In the genomic region with DNA sequence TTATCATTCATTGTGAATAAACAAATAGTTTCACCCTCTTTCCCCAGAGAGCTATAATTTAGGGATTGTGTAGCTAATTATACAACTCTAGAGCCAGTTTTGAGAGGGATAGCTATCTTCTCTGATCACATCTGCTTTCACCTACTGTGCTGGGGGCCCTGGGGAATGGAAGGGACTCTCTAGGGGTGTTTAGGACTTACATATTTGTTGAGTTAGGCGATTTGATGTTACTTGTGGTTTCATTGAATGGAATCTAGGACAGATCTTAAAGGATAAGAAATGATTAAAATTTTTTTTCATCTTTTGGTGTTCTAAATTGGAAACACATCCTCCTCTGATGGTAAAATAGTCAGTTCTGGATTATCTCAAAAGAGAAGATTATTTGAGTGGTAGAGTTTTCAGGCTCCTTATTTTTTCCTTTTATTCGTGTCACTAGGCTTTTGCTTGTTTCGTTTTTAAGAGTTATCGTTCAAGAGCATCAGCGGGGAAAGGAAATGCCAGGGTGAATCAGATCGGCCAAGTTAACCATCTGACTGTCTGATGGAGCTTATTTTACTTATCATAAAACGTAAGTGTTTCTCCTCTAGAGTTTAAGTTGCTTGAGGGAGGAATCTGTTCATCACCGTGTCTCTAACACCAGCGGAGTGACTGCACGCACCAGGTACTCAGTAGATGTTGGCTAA, we compare ENCODE assay signal across 1 cellular context.
TF ChIP-seq lines count a peak whose summit lies in the region.

No MANE protein-coding gene starts in this region.

TF ChIP-seq in SK-N-SH, 30 proteins besides CTCF, POLR2A, EP300 and RAD21 (continued from another document):
- TF ChIP-seq, protein P1, sequence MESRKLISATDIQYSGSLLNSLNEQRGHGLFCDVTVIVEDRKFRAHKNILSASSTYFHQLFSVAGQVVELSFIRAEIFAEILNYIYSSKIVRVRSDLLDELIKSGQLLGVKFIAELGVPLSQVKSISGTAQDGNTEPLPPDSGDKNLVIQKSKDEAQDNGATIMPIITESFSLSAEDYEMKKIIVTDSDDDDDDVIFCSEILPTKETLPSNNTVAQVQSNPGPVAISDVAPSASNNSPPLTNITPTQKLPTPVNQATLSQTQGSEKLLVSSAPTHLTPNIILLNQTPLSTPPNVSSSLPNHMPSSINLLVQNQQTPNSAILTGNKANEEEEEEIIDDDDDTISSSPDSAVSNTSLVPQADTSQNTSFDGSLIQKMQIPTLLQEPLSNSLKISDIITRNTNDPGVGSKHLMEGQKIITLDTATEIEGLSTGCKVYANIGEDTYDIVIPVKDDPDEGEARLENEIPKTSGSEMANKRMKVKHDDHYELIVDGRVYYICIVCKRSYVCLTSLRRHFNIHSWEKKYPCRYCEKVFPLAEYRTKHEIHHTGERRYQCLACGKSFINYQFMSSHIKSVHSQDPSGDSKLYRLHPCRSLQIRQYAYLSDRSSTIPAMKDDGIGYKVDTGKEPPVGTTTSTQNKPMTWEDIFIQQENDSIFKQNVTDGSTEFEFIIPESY (IDR thresholded peaks at IDR 0.05; ENCODE audit: borderline replicate concordance, low read depth): no peak
- TF ChIP-seq, protein P2, sequence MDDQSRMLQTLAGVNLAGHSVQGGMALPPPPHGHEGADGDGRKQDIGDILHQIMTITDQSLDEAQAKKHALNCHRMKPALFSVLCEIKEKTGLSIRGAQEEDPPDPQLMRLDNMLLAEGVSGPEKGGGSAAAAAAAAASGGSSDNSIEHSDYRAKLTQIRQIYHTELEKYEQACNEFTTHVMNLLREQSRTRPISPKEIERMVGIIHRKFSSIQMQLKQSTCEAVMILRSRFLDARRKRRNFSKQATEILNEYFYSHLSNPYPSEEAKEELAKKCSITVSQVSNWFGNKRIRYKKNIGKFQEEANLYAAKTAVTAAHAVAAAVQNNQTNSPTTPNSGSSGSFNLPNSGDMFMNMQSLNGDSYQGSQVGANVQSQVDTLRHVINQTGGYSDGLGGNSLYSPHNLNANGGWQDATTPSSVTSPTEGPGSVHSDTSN (IDR thresholded peaks at IDR 0.05): peak; percentile 71; the same call in 1 of the 2 replicates
- TF ChIP-seq FOXJ3 (CRISPR knock-in tag; IDR thresholded peaks at IDR 0.05) (no peak), CHD2 (IDR thresholded peaks at IDR 0.05; ENCODE audit: low read length, partially characterized antibody) (no peak), ELF1 (IDR thresholded peaks at IDR 0.05) (peak; percentile 7; the same call in 1 of the 2 replicates), MEF2A (IDR thresholded peaks at IDR 0.05; ENCODE audit: borderline replicate concordance, low read depth) (peak; percentile 71), YY1 (IDR thresholded peaks at IDR 0.05; ENCODE audit: low read depth) (no peak), TAF1 (IDR thresholded peaks at IDR 0.05; ENCODE audit: borderline replicate concordance, low read depth, low read length) (no peak), RFX5 (IDR thresholded peaks at IDR 0.05; ENCODE audit: low read length) (no peak), RCOR1 (IDR thresholded peaks at IDR 0.05; ENCODE audit: low read length) (no peak), FOXM1 (IDR thresholded peaks at IDR 0.05; ENCODE audit: low read depth) (peak; percentile 77; the same call in 1 of the 2 replicates), NFIC (IDR thresholded peaks at IDR 0.05; ENCODE audit: borderline replicate concordance) (peak; percentile 62), MXI1 (IDR thresholded peaks at IDR 0.05; ENCODE audit: low read depth, low read length) (no peak), TEAD4 (IDR thresholded peaks at IDR 0.05; ENCODE audit: borderline replicate concordance, insufficient read depth) (peak; percentile 81; the same call in 1 of the 2 replicates), GABPA (IDR thresholded peaks at IDR 0.05; ENCODE audit: low read depth) (no peak), POLR2AphosphoS5 (IDR thresholded peaks at IDR 0.05; ENCODE audit: low read depth, low read length) (peak; percentile 60; the same call in 1 of the 2 replicates), JUND (IDR thresholded peaks at IDR 0.05) (peak; percentile 89; the same call in 1 of the 2 replicates), SIN3A (IDR thresholded peaks at IDR 0.05; ENCODE audit: borderline replicate concordance, low read depth, low read length) (0 out of 2 replicates have a peak, but pooled peaks have one; percentile 20)
- TF ChIP-seq, protein P3, sequence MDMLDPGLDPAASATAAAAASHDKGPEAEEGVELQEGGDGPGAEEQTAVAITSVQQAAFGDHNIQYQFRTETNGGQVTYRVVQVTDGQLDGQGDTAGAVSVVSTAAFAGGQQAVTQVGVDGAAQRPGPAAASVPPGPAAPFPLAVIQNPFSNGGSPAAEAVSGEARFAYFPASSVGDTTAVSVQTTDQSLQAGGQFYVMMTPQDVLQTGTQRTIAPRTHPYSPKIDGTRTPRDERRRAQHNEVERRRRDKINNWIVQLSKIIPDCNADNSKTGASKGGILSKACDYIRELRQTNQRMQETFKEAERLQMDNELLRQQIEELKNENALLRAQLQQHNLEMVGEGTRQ (IDR thresholded peaks at IDR 0.05; ENCODE audit: borderline replicate concordance, low read depth, low read length): no peak
- TF ChIP-seq, protein P4, sequence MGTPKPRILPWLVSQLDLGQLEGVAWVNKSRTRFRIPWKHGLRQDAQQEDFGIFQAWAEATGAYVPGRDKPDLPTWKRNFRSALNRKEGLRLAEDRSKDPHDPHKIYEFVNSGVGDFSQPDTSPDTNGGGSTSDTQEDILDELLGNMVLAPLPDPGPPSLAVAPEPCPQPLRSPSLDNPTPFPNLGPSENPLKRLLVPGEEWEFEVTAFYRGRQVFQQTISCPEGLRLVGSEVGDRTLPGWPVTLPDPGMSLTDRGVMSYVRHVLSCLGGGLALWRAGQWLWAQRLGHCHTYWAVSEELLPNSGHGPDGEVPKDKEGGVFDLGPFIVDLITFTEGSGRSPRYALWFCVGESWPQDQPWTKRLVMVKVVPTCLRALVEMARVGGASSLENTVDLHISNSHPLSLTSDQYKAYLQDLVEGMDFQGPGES (IDR thresholded peaks at IDR 0.05; ENCODE audit: low read depth, low read length): no peak
- TF ChIP-seq, protein P5, sequence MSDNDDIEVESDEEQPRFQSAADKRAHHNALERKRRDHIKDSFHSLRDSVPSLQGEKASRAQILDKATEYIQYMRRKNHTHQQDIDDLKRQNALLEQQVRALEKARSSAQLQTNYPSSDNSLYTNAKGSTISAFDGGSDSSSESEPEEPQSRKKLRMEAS (IDR thresholded peaks at IDR 0.05; ENCODE audit: low read depth): peak; percentile 25; the same call in 1 of the 2 replicates
